18 cellular contexts compared by ENCODE assay signal in the genomic region with DNA sequence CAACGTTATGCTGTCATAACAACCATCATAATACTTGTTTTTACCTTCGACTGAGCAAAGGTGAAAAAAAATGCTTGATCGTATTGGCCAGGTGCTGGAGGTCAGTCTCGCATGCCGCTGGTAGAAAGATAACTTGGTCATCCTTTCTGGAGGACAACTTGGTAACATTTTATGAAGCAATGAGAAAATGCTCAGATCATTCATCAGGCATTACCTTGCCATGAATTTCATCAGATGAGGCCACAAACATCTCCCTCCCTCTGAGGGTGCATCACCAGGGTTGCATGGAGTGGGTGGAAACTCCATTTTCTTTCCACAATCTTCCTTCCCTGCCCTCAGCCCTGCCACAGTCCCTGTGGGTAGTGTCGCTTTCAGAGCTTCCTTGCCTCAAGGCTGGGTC. TPM values are rescaled to one million over a fixed set of nuclear protein-coding genes. Genes with fewer than 3 reads are reported as not detected.
A peak's percentile ranks its signal among the peaks of the same experiment; 100 is the strongest.
DNase-seq lines count a peak whose midpoint lies in the region; FAIRE-seq and TF ChIP-seq lines count a peak whose summit lies in the region.
"Had no signal": no experiment of that assay in that cellular context is flagged by ENCODE, and none has a peak within 500 bp of the region (broad histone marks: within the 10 kb centered on the region; RNA-seq: fewer than 3 reads in every experiment).

No MANE protein-coding gene starts in this region.

- H3K4me3 ChIP-seq in right atrium auricular region: no peak overlapping the region
- H3K4me3 ChIP-seq: BLaER1, GM23338, HAP-1 had no signal

- no peaks in the 10 kb centered on the region for H3K4me1 ChIP-seq in right atrium auricular region
- H3K4me1 ChIP-seq: BLaER1, Caco-2, HAP-1 had no signal

- no peaks in the 10 kb centered on the region for H3K27me3 ChIP-seq in right atrium auricular region
- H3K27me3 ChIP-seq: BLaER1 had no signal

- no peaks in the 10 kb centered on the region for H3K36me3 ChIP-seq in right atrium auricular region
- H3K36me3 ChIP-seq: BLaER1, HAP-1 had no signal

- intact Hi-C loops in cardiac septum (cut with DNase I): no loop called here

- TF ChIP-seq CTCF in right atrium auricular region (IDR thresholded peaks at IDR 0.05): no peak

- H3K9me3 ChIP-seq in right atrium auricular region: no peaks in the 10 kb centered on the region
- H3K9me3 ChIP-seq: BLaER1, HAP-1 had no signal

- H3K27ac ChIP-seq in right atrium auricular region: no peak overlapping the region
- H3K27ac ChIP-seq: 22Rv1, BLaER1, HL-60 had no signal

- peak; percentile 5 for DNase-seq in cardiac septum (ENCODE audit: low spot score)
- DNase-seq in right atrium auricular region (ENCODE audit: low spot score): no peak
- DNase-seq in amniotic epithelial cell (ENCODE audit: low read depth): peak; percentile 19
- peak; percentile 21 for DNase-seq in islet precursor cell
- no peak for DNase-seq in urothelium cell line (ENCODE audit: low spot score)
- no peak for DNase-seq in HPDE6-E6E7 (ENCODE audit: extremely low spot score)
- no peak for DNase-seq in GM19238 (ENCODE audit: insufficient read length, low spot score)
- no peak for DNase-seq in NCI-H1417 (lab: John Stamatoyannopoulos, UW)
- DNase-seq: AML-193; Caco-2; CD8-positive, alpha-beta memory T cell; GF-D8; HFFc6 had no signal

- FAIRE-seq in urothelium cell line (lab: Jason Lieb, UNC): peak; percentile 79

RNA-seq across cellular contexts. Expression of a gene that starts 32.1 kb away (rescaled TPM):
- total RNA-seq in cardiac septum (25.6 TPM), right atrium auricular region (10 to 100 TPM; 22.1 to 30.0 TPM)

Comparison
In these comparisons a context has a peak if more than half of its experiments do, and no peak if none do; other contexts are left out.
1. DNase-seq: peak in cardiac septum (single experiment), amniotic epithelial cell (single experiment) and islet precursor cell (single experiment); none in right atrium auricular region (single experiment), urothelium cell line (single experiment), HPDE6-E6E7 (single experiment), GM19238 (single experiment) and NCI-H1417 (0 of 3).